In the genomic region with DNA sequence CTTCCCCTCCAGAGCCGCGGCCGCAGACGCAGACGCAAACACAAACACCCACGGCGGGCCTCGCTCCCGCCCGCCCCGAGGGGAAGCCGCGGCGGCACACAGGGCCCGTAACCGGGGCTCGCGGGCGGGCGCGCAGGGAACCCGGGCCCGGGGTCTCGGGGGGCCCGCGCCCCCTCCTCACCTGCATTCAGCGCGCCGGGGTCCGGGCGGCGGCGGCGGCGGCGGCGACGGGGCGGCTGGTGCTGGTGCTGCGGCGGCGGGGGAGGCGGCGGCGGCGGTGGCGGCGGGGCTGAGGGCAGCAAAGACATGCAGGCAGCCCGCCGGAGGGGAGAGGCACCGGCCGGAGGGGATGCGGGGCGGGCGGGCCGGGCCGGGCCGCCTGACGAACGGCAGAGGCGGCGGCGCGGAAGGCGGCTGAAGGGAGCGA, we compare ENCODE assay signal across 8 cellular contexts. TPM values are rescaled to one million over a fixed set of nuclear protein-coding genes. Genes with fewer than 3 reads are reported as not detected.
DNase-seq lines count a peak whose midpoint lies in the region; ATAC-seq and TF ChIP-seq lines count a peak whose summit lies in the region.

No MANE protein-coding gene starts in this region.

- H3K9me3 ChIP-seq in AG04450 (ENCODE audit: control insufficient read depth, insufficient read depth, low read length) = no peaks in the 10 kb centered on the region; the same call in 1 of the 2 replicates

- H3K27ac Mint-ChIP-seq in activated naive CD4-positive, alpha-beta T cell treated with anti-CD3 and anti-CD28 coated beads, Interleukin-2, amount 50 U/mL, for 24 hours = peak overlapping the region; percentile 100

- no peaks in the 10 kb centered on the region for H3K27me3 Mint-ChIP-seq in activated naive CD4-positive, alpha-beta T cell treated with anti-CD3 and anti-CD28 coated beads, Interleukin-2, amount 50 U/mL, for 24 hours

- no peak for TF ChIP-seq CTCF in AG04450 (IDR thresholded peaks at IDR 0.05; ENCODE audit: low read depth, low read length)

- no peak for DNase-seq in AG04450 (ENCODE audit: low read depth, low spot score)
- no peak for DNase-seq in left ventricle myocardium superior
- no peak for DNase-seq in skeletal muscle cell (ENCODE audit: low read depth)
- no peak for DNase-seq in NCI-H1092 (lab: John Stamatoyannopoulos, UW)

- H3K27ac ChIP-seq in AG04450 (ENCODE audit: low read depth, low read length) = peak overlapping the region; percentile 80

- H3K36me3 Mint-ChIP-seq in activated naive CD4-positive, alpha-beta T cell treated with anti-CD3 and anti-CD28 coated beads, Interleukin-2, amount 50 U/mL, for 24 hours = peaks cover 4% of the 10 kb centered on the region

- peak overlapping the region; percentile 99 for H3K4me3 Mint-ChIP-seq in activated naive CD4-positive, alpha-beta T cell treated with anti-CD3 and anti-CD28 coated beads, Interleukin-2, amount 50 U/mL, for 24 hours

- CTCF ChIA-PET in AG04450 (lab: Charles Lee) = interaction anchor here (0.5 to 1.9 kb wide), 2 partner anchors 10 to 1014 kb away, joined by 3 to 5 read pairs; no protein-coding TSS in a partner anchor

- POLR2A ChIA-PET in AG04450 (lab: Yijun Ruan, JAX) = interaction anchor here (0.6 to 2.3 kb wide), 2 partner anchors 43 to 77 kb away, joined by 6 to 20 read pairs; partner anchors contain the start of gene MRPL1

- H3K4me3 ChIP-seq in AG04450 (ENCODE audit: low read depth, low read length) = peak overlapping the region; percentile 93
- peak overlapping the region; percentile 88 for H3K4me3 ChIP-seq in skeletal muscle cell (ENCODE audit: low read depth, low read length)

- ATAC-seq in GM19035 (IDR thresholded peaks at IDR 0.05; ENCODE audit: unreplicated experiment) (peak; percentile 14), HG03280 (IDR thresholded peaks at IDR 0.05; ENCODE audit: unreplicated experiment) (peak; percentile 22), left ventricle myocardium superior (peak; percentile 27), HG03565 (IDR thresholded peaks at IDR 0.05; ENCODE audit: unreplicated experiment) (no peak)

- no peaks in the 10 kb centered on the region for H3K27me3 ChIP-seq in AG04450 (ENCODE audit: control insufficient read depth, insufficient read depth, low read length)

- no peaks in the 10 kb centered on the region for H3K9me3 Mint-ChIP-seq in activated naive CD4-positive, alpha-beta T cell treated with anti-CD3 and anti-CD28 coated beads, Interleukin-2, amount 50 U/mL, for 24 hours

- intact Hi-C loops in left ventricle myocardium superior (cut with micrococcal nuclease) = no loop called here

- H3K4me1 Mint-ChIP-seq in activated naive CD4-positive, alpha-beta T cell treated with anti-CD3 and anti-CD28 coated beads, Interleukin-2, amount 50 U/mL, for 24 hours = peaks cover 60% of the 10 kb centered on the region

RNA-seq across cellular contexts. Expression of gene CNOT6L, which starts 0.3 kb away (rescaled TPM):
- polyA plus RNA-seq in AG04450 (2011; rRNA removed) = 10.7 and 11.2 TPM in 2 replicates
- 27.2 and 36.0 TPM in 2 replicates for polyA minus RNA-seq in AG04450 (2011; rRNA and poly(A)+ RNA removed)
- total RNA-seq in left ventricle myocardium superior = 24.0 TPM

RNA-seq across cellular contexts. Expression of gene MRPL1, which starts 43.2 kb away (rescaled TPM):
- polyA plus RNA-seq in AG04450 (2011; rRNA removed) = 30.9 and 49.9 TPM in 2 replicates
- polyA minus RNA-seq in AG04450 (2011; rRNA and poly(A)+ RNA removed) = 4.9 and 9.3 TPM in 2 replicates
- 52.3 TPM for total RNA-seq in left ventricle myocardium superior
